Comparison of ENCODE assay signal across 2 cellular contexts in the genomic region with DNA sequence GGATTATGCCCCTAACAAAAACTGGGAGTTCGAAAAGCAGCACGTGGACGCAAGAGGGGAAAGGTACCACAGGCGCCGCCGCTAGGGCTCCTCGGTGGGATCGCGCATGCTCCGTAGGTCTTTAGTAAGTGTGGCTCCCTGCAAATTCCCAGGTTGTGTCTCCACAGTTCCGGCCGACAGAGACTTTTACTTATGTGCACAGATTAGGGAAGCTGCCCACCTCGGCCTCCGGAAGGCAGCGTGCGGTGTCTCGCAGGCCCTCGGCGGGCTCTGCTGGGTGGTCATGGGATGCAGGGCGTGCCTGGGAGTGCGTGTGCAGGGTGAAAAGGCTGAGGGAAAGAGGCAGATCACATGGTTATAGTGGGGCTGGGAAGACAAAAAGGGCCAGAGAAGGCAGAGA.
TF ChIP-seq lines count a peak whose summit lies in the region.

No MANE protein-coding gene starts in this region.

TF ChIP-seq in GM23338, 12 proteins besides CTCF, POLR2A, EP300 and RAD21 (continued from another document):
- TF ChIP-seq, protein P1, sequence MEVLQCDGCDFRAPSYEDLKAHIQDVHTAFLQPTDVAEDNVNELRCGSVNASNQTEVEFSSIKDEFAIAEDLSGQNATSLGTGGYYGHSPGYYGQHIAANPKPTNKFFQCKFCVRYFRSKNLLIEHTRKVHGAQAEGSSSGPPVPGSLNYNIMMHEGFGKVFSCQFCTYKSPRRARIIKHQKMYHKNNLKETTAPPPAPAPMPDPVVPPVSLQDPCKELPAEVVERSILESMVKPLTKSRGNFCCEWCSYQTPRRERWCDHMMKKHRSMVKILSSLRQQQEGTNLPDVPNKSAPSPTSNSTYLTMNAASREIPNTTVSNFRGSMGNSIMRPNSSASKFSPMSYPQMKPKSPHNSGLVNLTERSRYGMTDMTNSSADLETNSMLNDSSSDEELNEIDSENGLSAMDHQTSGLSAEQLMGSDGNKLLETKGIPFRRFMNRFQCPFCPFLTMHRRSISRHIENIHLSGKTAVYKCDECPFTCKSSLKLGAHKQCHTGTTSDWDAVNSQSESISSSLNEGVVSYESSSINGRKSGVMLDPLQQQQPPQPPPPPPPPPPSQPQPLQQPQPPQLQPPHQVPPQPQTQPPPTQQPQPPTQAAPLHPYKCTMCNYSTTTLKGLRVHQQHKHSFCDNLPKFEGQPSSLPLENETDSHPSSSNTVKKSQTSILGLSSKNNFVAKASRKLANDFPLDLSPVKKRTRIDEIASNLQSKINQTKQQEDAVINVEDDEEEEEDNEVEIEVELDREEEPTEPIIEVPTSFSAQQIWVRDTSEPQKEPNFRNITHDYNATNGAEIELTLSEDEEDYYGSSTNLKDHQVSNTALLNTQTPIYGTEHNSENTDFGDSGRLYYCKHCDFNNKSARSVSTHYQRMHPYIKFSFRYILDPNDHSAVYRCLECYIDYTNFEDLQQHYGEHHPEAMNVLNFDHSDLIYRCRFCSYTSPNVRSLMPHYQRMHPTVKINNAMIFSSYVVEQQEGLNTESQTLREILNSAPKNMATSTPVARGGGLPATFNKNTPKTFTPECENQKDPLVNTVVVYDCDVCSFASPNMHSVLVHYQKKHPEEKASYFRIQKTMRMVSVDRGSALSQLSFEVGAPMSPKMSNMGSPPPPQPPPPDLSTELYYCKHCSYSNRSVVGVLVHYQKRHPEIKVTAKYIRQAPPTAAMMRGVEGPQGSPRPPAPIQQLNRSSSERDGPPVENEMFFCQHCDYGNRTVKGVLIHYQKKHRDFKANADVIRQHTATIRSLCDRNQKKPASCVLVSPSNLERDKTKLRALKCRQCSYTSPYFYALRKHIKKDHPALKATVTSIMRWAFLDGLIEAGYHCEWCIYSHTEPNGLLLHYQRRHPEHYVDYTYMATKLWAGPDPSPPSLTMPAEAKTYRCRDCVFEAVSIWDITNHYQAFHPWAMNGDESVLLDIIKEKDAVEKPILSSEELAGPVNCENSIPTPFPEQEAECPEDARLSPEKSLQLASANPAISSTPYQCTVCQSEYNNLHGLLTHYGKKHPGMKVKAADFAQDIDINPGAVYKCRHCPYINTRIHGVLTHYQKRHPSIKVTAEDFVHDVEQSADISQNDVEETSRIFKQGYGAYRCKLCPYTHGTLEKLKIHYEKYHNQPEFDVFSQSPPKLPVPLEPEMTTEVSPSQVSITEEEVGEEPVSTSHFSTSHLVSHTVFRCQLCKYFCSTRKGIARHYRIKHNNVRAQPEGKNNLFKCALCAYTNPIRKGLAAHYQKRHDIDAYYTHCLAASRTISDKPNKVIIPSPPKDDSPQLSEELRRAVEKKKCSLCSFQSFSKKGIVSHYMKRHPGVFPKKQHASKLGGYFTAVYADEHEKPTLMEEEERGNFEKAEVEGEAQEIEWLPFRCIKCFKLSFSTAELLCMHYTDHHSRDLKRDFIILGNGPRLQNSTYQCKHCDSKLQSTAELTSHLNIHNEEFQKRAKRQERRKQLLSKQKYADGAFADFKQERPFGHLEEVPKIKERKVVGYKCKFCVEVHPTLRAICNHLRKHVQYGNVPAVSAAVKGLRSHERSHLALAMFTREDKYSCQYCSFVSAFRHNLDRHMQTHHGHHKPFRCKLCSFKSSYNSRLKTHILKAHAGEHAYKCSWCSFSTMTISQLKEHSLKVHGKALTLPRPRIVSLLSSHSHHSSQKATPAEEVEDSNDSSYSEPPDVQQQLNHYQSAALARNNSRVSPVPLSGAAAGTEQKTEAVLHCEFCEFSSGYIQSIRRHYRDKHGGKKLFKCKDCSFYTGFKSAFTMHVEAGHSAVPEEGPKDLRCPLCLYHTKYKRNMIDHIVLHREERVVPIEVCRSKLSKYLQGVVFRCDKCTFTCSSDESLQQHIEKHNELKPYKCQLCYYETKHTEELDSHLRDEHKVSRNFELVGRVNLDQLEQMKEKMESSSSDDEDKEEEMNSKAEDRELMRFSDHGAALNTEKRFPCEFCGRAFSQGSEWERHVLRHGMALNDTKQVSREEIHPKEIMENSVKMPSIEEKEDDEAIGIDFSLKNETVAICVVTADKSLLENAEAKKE (CRISPR knock-in tag; IDR thresholded peaks at IDR 0.05), result no peak
- TF ChIP-seq, protein P2, sequence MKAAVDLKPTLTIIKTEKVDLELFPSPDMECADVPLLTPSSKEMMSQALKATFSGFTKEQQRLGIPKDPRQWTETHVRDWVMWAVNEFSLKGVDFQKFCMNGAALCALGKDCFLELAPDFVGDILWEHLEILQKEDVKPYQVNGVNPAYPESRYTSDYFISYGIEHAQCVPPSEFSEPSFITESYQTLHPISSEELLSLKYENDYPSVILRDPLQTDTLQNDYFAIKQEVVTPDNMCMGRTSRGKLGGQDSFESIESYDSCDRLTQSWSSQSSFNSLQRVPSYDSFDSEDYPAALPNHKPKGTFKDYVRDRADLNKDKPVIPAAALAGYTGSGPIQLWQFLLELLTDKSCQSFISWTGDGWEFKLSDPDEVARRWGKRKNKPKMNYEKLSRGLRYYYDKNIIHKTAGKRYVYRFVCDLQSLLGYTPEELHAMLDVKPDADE (IDR thresholded peaks at IDR 0.05), result no peak
- TF ChIP-seq STAT1 (IDR thresholded peaks at IDR 0.05; ENCODE audit: unreplicated experiment) (no peak), CREB1 (CRISPR knock-in tag; IDR thresholded peaks at IDR 0.05; ENCODE audit: low read depth) (no peak), JUNB (IDR thresholded peaks at IDR 0.05; ENCODE audit: unreplicated experiment) (no peak), ZNF114 (CRISPR knock-in tag; IDR thresholded peaks at IDR 0.05) (no peak)
- TF ChIP-seq, protein P3, sequence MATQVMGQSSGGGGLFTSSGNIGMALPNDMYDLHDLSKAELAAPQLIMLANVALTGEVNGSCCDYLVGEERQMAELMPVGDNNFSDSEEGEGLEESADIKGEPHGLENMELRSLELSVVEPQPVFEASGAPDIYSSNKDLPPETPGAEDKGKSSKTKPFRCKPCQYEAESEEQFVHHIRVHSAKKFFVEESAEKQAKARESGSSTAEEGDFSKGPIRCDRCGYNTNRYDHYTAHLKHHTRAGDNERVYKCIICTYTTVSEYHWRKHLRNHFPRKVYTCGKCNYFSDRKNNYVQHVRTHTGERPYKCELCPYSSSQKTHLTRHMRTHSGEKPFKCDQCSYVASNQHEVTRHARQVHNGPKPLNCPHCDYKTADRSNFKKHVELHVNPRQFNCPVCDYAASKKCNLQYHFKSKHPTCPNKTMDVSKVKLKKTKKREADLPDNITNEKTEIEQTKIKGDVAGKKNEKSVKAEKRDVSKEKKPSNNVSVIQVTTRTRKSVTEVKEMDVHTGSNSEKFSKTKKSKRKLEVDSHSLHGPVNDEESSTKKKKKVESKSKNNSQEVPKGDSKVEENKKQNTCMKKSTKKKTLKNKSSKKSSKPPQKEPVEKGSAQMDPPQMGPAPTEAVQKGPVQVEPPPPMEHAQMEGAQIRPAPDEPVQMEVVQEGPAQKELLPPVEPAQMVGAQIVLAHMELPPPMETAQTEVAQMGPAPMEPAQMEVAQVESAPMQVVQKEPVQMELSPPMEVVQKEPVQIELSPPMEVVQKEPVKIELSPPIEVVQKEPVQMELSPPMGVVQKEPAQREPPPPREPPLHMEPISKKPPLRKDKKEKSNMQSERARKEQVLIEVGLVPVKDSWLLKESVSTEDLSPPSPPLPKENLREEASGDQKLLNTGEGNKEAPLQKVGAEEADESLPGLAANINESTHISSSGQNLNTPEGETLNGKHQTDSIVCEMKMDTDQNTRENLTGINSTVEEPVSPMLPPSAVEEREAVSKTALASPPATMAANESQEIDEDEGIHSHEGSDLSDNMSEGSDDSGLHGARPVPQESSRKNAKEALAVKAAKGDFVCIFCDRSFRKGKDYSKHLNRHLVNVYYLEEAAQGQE (IDR thresholded peaks at IDR 0.05; ENCODE audit: unreplicated experiment), result no peak
TF ChIP-seq in GM23338: peak in this region for 0.

TF ChIP-seq in WTC11, 78 proteins besides CTCF, POLR2A, EP300 and RAD21 (continued from another document):
- TF ChIP-seq, protein P4, sequence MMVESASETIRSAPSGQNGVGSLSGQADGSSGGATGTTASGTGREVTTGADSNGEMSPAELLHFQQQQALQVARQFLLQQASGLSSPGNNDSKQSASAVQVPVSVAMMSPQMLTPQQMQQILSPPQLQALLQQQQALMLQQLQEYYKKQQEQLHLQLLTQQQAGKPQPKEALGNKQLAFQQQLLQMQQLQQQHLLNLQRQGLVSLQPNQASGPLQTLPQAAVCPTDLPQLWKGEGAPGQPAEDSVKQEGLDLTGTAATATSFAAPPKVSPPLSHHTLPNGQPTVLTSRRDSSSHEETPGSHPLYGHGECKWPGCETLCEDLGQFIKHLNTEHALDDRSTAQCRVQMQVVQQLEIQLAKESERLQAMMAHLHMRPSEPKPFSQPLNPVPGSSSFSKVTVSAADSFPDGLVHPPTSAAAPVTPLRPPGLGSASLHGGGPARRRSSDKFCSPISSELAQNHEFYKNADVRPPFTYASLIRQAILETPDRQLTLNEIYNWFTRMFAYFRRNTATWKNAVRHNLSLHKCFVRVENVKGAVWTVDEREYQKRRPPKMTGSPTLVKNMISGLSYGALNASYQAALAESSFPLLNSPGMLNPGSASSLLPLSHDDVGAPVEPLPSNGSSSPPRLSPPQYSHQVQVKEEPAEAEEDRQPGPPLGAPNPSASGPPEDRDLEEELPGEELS (CRISPR knock-in tag; IDR thresholded peaks at IDR 0.05), result no peak
- TF ChIP-seq, protein P5, sequence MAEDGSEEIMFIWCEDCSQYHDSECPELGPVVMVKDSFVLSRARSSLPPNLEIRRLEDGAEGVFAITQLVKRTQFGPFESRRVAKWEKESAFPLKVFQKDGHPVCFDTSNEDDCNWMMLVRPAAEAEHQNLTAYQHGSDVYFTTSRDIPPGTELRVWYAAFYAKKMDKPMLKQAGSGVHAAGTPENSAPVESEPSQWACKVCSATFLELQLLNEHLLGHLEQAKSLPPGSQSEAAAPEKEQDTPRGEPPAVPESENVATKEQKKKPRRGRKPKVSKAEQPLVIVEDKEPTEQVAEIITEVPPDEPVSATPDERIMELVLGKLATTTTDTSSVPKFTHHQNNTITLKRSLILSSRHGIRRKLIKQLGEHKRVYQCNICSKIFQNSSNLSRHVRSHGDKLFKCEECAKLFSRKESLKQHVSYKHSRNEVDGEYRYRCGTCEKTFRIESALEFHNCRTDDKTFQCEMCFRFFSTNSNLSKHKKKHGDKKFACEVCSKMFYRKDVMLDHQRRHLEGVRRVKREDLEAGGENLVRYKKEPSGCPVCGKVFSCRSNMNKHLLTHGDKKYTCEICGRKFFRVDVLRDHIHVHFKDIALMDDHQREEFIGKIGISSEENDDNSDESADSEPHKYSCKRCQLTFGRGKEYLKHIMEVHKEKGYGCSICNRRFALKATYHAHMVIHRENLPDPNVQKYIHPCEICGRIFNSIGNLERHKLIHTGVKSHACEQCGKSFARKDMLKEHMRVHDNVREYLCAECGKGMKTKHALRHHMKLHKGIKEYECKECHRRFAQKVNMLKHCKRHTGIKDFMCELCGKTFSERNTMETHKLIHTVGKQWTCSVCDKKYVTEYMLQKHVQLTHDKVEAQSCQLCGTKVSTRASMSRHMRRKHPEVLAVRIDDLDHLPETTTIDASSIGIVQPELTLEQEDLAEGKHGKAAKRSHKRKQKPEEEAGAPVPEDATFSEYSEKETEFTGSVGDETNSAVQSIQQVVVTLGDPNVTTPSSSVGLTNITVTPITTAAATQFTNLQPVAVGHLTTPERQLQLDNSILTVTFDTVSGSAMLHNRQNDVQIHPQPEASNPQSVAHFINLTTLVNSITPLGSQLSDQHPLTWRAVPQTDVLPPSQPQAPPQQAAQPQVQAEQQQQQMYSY (CRISPR knock-in tag; IDR thresholded peaks at IDR 0.05), result no peak
- TF ChIP-seq SOX15 (CRISPR knock-in tag; IDR thresholded peaks at IDR 0.05), result no peak
